8 cellular contexts compared by ENCODE assay signal in genomic region chr6:27672113-27672799, GRCh38.
DNase-seq lines count a peak whose midpoint lies in the region; TF ChIP-seq lines count a peak whose summit lies in the region.

No MANE protein-coding gene starts in this region.

- H3K4me3 Mint-ChIP-seq in MCF 10A (ENCODE audit: unreplicated experiment) = peak overlapping the region; percentile 76
- H3K4me3 Mint-ChIP-seq in activated CD4-positive, alpha-beta memory T cell treated with anti-CD3 and anti-CD28 coated beads, Interleukin-2, amount 10 ng/mL, durations not matched to agents 7 days and 5 days = peak overlapping the region; percentile 33

- no peaks in the 10 kb centered on the region for H3K27me3 Mint-ChIP-seq in MCF 10A (ENCODE audit: insufficient read depth, unreplicated experiment)
- H3K27me3 Mint-ChIP-seq in activated CD4-positive, alpha-beta memory T cell treated with anti-CD3 and anti-CD28 coated beads, Interleukin-2, amount 10 ng/mL, durations not matched to agents 7 days and 5 days = peaks cover 72% of the 10 kb centered on the region

- peaks cover 12% of the 10 kb centered on the region for H3K4me1 Mint-ChIP-seq in MCF 10A (ENCODE audit: insufficient read depth, unreplicated experiment)
- peaks cover 49% of the 10 kb centered on the region for H3K4me1 Mint-ChIP-seq in activated CD4-positive, alpha-beta memory T cell treated with anti-CD3 and anti-CD28 coated beads, Interleukin-2, amount 10 ng/mL, durations not matched to agents 7 days and 5 days

- H3K27ac ChIP-seq in breast epithelium (no peak overlapping the region), RWPE1 (no peak overlapping the region)

- no peaks in the 10 kb centered on the region for H3K9me3 Mint-ChIP-seq in MCF 10A (ENCODE audit: unreplicated experiment)
- H3K9me3 Mint-ChIP-seq in activated CD4-positive, alpha-beta memory T cell treated with anti-CD3 and anti-CD28 coated beads, Interleukin-2, amount 10 ng/mL, durations not matched to agents 7 days and 5 days = no peaks in the 10 kb centered on the region

- DNase-seq in MCF 10A (ENCODE audit: unreplicated experiment) = peak; percentile 84
- no peak for DNase-seq in breast epithelium (ENCODE audit: low spot score in 2 of 2)
- peak; percentile 81 for DNase-seq in HFF-Myc (ENCODE audit: extremely low read depth, low read depth)
- peak; percentile 88 for DNase-seq in NCI-H1105 treated with DMSO at 0.1 percent for 48 hours (lab: John Stamatoyannopoulos, UW)
- DNase-seq in activated CD4-positive, alpha-beta memory T cell treated with anti-CD3 and anti-CD28 coated beads, Interleukin-2, amount 10 ng/mL, durations not matched to agents 7 days and 5 days = peak; percentile 62
- no peak for DNase-seq in RWPE1 (ENCODE audit: low spot score)
- no peak for DNase-seq in amniotic stem cell (lab: John Stamatoyannopoulos, UW)

- POLR2A ChIA-PET in MCF 10A (lab: Yijun Ruan, JAX) (interaction anchor here (0.6 to 4.0 kb wide), 19 partner anchors 10 to 494 kb away, joined by 3 to 34 read pairs (median 3); partner anchors contain the start of gene ZNF184), RWPE1 (lab: Yijun Ruan, JAX; ENCODE audit: low non-redundant PET) (interaction anchor here (0.5 kb wide), 1 partner anchor 17 kb away, joined by 3 read pairs; no protein-coding TSS in a partner anchor)
- POLR2A ChIA-PET in activated CD4-positive, alpha-beta memory T cell treated with anti-CD3 and anti-CD28 coated beads, Interleukin-2, amount 10 ng/mL, durations not matched to agents 7 days and 5 days (lab: Charles Lee) = no interaction called here

- intact Hi-C loops in MCF 10A (cut with micrococcal nuclease) = loop anchor here (1.0 to 10.0 kb wide), 6 partner anchors 12 to 375 kb away; a partner anchor contains a TSS
- intact Hi-C loops in breast epithelium (cut with DNase I; ENCODE audit: low total_unique reads) = no loop called here

- H3K27me3 ChIP-seq in breast epithelium = peaks cover 0 to 95% of the 10 kb centered on the region in 2 donors

- TSS peak; percentile 100 for BruUV-seq in MCF 10A (replicated peaks; lab: Mats Ljungman, UMichigan)

- H3K9me3 ChIP-seq in breast epithelium (no peaks in the 10 kb centered on the region), iPS-18c (ENCODE audit: control insufficient read depth, insufficient read depth, low read length) (no peaks in the 10 kb centered on the region)

- peaks cover 19% of the 10 kb centered on the region for H3K36me3 Mint-ChIP-seq in MCF 10A (ENCODE audit: insufficient read depth, unreplicated experiment)
- peaks cover 12% of the 10 kb centered on the region for H3K36me3 Mint-ChIP-seq in activated CD4-positive, alpha-beta memory T cell treated with anti-CD3 and anti-CD28 coated beads, Interleukin-2, amount 10 ng/mL, durations not matched to agents 7 days and 5 days (ENCODE audit: low read depth)

- TF ChIP-seq CTCF in MCF 10A (IDR thresholded peaks at IDR 0.05; ENCODE audit: unreplicated experiment) = no peak
- TF ChIP-seq CTCF in breast epithelium (IDR thresholded peaks at IDR 0.05) = no peak
- TF ChIP-seq CTCF in HFF-Myc (IDR thresholded peaks at IDR 0.05; ENCODE audit: low read depth, low read length, missing control alignments) = no peak
- no peak for TF ChIP-seq CTCF in RWPE1 (conservative IDR thresholded peaks at IDR 0.05; ENCODE audit: low read depth)

- no peaks in the 10 kb centered on the region for H3K4me1 ChIP-seq in breast epithelium

- no peaks in the 10 kb centered on the region for H3K36me3 ChIP-seq in breast epithelium

- CTCF ChIA-PET in MCF 10A (lab: Yijun Ruan, JAX) = interaction anchor here (0.6 to 1.4 kb wide), 3 partner anchors 15 to 115 kb away, joined by 3 to 5 read pairs (median 4); no protein-coding TSS in a partner anchor
- CTCF ChIA-PET in activated CD4-positive, alpha-beta memory T cell treated with anti-CD3 and anti-CD28 coated beads, Interleukin-2, amount 10 ng/mL, durations not matched to agents 7 days and 5 days (lab: Charles Lee) = interaction anchor here (1.3 kb wide), 1 partner anchor 80 kb away, joined by 3 read pairs; no protein-coding TSS in a partner anchor
- CTCF ChIA-PET in RWPE1 (lab: Yijun Ruan, JAX) = no interaction called here

- no peak for TF ChIP-seq POLR2A in breast epithelium (IDR thresholded peaks at IDR 0.05)

- H3K27ac Mint-ChIP-seq in MCF 10A (ENCODE audit: low read depth, unreplicated experiment) = peak overlapping the region; percentile 77
- peak overlapping the region; percentile 7 for H3K27ac Mint-ChIP-seq in activated CD4-positive, alpha-beta memory T cell treated with anti-CD3 and anti-CD28 coated beads, Interleukin-2, amount 10 ng/mL, durations not matched to agents 7 days and 5 days

- H3K4me3 ChIP-seq in breast epithelium (peak overlapping the region in 1 of 3 donors; percentile 27), HFF-Myc (replicated peaks; ENCODE audit: low read depth, low read length) (peak overlapping the region; percentile 22), iPS-18c (ENCODE audit: insufficient read depth, low read depth, low read length) (peak overlapping the region; percentile 53; the same call in 1 of the 2 replicates)

Comparison
In these comparisons a context has a peak if more than half of its experiments do, and no peak if none do; other contexts are left out.
1. DNase-seq: peak in MCF 10A (single experiment), HFF-Myc (single experiment), NCI-H1105 treated with DMSO at 0.1 percent for 48 hours (single experiment) and activated CD4-positive, alpha-beta memory T cell treated with anti-CD3 and anti-CD28 coated beads, Interleukin-2, amount 10 ng/mL, durations not matched to agents 7 days and 5 days (single experiment); none in breast epithelium (0 of 2), RWPE1 (single experiment) and amniotic stem cell (single experiment).